10 cellular contexts compared by ENCODE assay signal in genomic region chr15:85542895-85543331, GRCh38.
A peak's percentile ranks its signal among the peaks of the same experiment; 100 is the strongest.
DNase-seq lines count a peak whose midpoint lies in the region; ATAC-seq and TF ChIP-seq lines count a peak whose summit lies in the region.
"Had no signal": no experiment of that assay in that cellular context is flagged by ENCODE, and none has a peak within 500 bp of the region (broad histone marks: within the 10 kb centered on the region; RNA-seq: fewer than 3 reads in every experiment).

No MANE protein-coding gene starts in this region.

- DNase-seq in DMS153 treated with DMSO at 0.1 percent for 48 hours (lab: John Stamatoyannopoulos, UW; ENCODE audit: unreplicated experiment) (peak; percentile 67), PC-9 (peak in 1 of 2 experiments; percentile 91), Kasumi-1 (lab: John Stamatoyannopoulos, UW) (no peak), WTC11 (ENCODE audit: low spot score) (no peak), NAMALWA (ENCODE audit: low spot score) (no peak), GM13976 (ENCODE audit: low spot score) (no peak)
- DNase-seq: midbrain had no signal

- BruUV-seq in PC-9 (replicated peaks; lab: Mats Ljungman, UMichigan): no TSS peak

- H3K9me3 Mint-ChIP-seq in WTC11: no peaks in the 10 kb centered on the region

- no peaks in the 10 kb centered on the region; the same call in 1 of the 2 replicates for H4K20me1 ChIP-seq in PC-9 (ENCODE audit: insufficient read depth)

- H3K27ac Mint-ChIP-seq in WTC11: no peak overlapping the region; the same call in none of the 2 replicates

- TF ChIP-seq CTCF in PC-9 (conservative IDR thresholded peaks at IDR 0.05) (no peak), WTC11 (IDR thresholded peaks at IDR 0.05) (no peak), GM13976 (IDR thresholded peaks at IDR 0.05; ENCODE audit: borderline replicate concordance, control extremely low read depth, extremely low read depth, insufficient read depth, missing control alignments) (no peak)

- H2AFZ ChIP-seq in PC-9: no peak overlapping the region

- H3K27ac ChIP-seq in PC-9: peak overlapping the region; percentile 47
- H3K27ac ChIP-seq: cardiac muscle cell had no signal

- POLR2A ChIA-PET in PC-9 (lab: Charles Lee; ENCODE audit: unreplicated experiment) (no interaction called here), WTC11 (lab: Charles Lee) (interaction anchor here (0.6 kb wide), 1 partner anchor 90 kb away, joined by 5 read pairs; no protein-coding TSS in a partner anchor)

- CTCF ChIA-PET in PC-9 (lab: Charles Lee): no interaction called here
- CTCF ChIA-PET in WTC11 (lab: Charles Lee): interaction anchor here (1.1 to 2.6 kb wide), 10 partner anchors 14 to 246 kb away, joined by 3 to 17 read pairs (median 3); no protein-coding TSS in a partner anchor

- H3K4me1 ChIP-seq in PC-9 (replicated peaks; ENCODE audit: insufficient read depth) (peaks cover 55% of the 10 kb centered on the region), mucosa of stomach (ENCODE audit: control insufficient read depth, insufficient read depth, low read length) (peaks cover 48% of the 10 kb centered on the region)

- peaks cover 10% of the 10 kb centered on the region for H3K79me2 ChIP-seq in PC-9 (ENCODE audit: low read depth)

- no peaks in the 10 kb centered on the region for H3K9me2 ChIP-seq in PC-9 (ENCODE audit: insufficient read depth)

- H3K9ac ChIP-seq in mucosa of stomach (ENCODE audit: low read length): peak overlapping the region; percentile 64

- H3F3A ChIP-seq in PC-9 (ENCODE audit: insufficient read depth, low read depth): peaks cover 25% of the 10 kb centered on the region

- peaks cover 22% of the 10 kb centered on the region for H3K4me1 Mint-ChIP-seq in WTC11

- H3K36me3 Mint-ChIP-seq in WTC11: no peaks in the 10 kb centered on the region; the same call in 1 of the 2 replicates

- H3K4me2 ChIP-seq in PC-9: peak overlapping the region; percentile 55

- H3K4me3 Mint-ChIP-seq in WTC11: no peak overlapping the region

- ATAC-seq in HG02610 (IDR thresholded peaks at IDR 0.05; ENCODE audit: unreplicated experiment) (peak; percentile 64), WTC11 (no peak)

- H3K4me3 ChIP-seq in PC-9: no peak overlapping the region
- H3K4me3 ChIP-seq in mucosa of stomach (ENCODE audit: low read length): no peak overlapping the region
- H3K4me3 ChIP-seq: cardiac muscle cell had no signal

- peaks cover 21% of the 10 kb centered on the region; the same call in 1 of the 2 replicates for H3K36me3 ChIP-seq in PC-9 (ENCODE audit: low read depth)
- H3K36me3 ChIP-seq in mucosa of stomach (ENCODE audit: control insufficient read depth, insufficient read depth, low read length): no peaks in the 10 kb centered on the region
- H3K36me3 ChIP-seq: cardiac muscle cell had no signal

- intact Hi-C loops in PC-9 (cut with micrococcal nuclease; ENCODE audit: unreplicated experiment): no loop called here

- H3K27me3 ChIP-seq in PC-9 (ENCODE audit: insufficient read depth, low read depth) (no peaks in the 10 kb centered on the region), mucosa of stomach (ENCODE audit: control insufficient read depth, insufficient read depth, low read length) (no peaks in the 10 kb centered on the region)
- H3K27me3 ChIP-seq: cardiac muscle cell had no signal

- H3K9me3 ChIP-seq in PC-9 (ENCODE audit: insufficient read depth, low read depth) (no peaks in the 10 kb centered on the region), mucosa of stomach (ENCODE audit: control insufficient read depth, low read length) (no peaks in the 10 kb centered on the region)

- H3K27me3 Mint-ChIP-seq in WTC11 (ENCODE audit: low read depth): no peaks in the 10 kb centered on the region

- in situ Hi-C loops in GM13976 (cut with MboI; ENCODE audit: low sequenced_read_pairs, unreplicated experiment): no loop called here

TF ChIP-seq in WTC11, 78 proteins besides CTCF, POLR2A, EP300 and RAD21:
- TF ChIP-seq, protein P1, sequence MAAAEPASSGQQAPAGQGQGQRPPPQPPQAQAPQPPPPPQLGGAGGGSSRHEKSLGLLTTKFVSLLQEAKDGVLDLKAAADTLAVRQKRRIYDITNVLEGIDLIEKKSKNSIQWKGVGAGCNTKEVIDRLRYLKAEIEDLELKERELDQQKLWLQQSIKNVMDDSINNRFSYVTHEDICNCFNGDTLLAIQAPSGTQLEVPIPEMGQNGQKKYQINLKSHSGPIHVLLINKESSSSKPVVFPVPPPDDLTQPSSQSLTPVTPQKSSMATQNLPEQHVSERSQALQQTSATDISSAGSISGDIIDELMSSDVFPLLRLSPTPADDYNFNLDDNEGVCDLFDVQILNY (CRISPR knock-in tag; IDR thresholded peaks at IDR 0.05): no peak
- TF ChIP-seq ZNF396 (CRISPR knock-in tag; IDR thresholded peaks at IDR 0.05; ENCODE audit: borderline replicate concordance) (no peak), AFF4 (CRISPR knock-in tag; IDR thresholded peaks at IDR 0.05; ENCODE audit: borderline replicate concordance) (no peak)
